12 cellular contexts compared by ENCODE assay signal in genomic region chr18:70659026-70659726, GRCh38.
DNase-seq lines count a peak whose midpoint lies in the region.
"Had no signal": no experiment of that assay in that cellular context is flagged by ENCODE, and none has a peak within 500 bp of the region (broad histone marks: within the 10 kb centered on the region; RNA-seq: fewer than 3 reads in every experiment).

No MANE protein-coding gene starts in this region.

- H3K4me3 Mint-ChIP-seq in activated CD4-positive, alpha-beta T cell treated with anti-CD3 and anti-CD28 coated beads, Interleukin-2, amount 10 ng/mL, durations not matched to agents 24 days and 14 days: peak overlapping the region; percentile 48
- H3K4me3 Mint-ChIP-seq: stimulated activated naive B cell treated with anti-CD40 and anti-IgM and Interleukin-4, amounts not matched to agents 10 μg/mL and 1 μg/mL and 100 μg/mL, for 72 hours; WTC11 had no signal

- no peaks in the 10 kb centered on the region for H3K36me3 Mint-ChIP-seq in activated CD4-positive, alpha-beta T cell treated with anti-CD3 and anti-CD28 coated beads, Interleukin-2, amount 10 ng/mL, durations not matched to agents 24 days and 14 days (ENCODE audit: low read depth)
- H3K36me3 Mint-ChIP-seq: stimulated activated naive B cell treated with anti-CD40 and anti-IgM and Interleukin-4, amounts not matched to agents 10 μg/mL and 1 μg/mL and 100 μg/mL, for 72 hours had no signal

- intact Hi-C loops in activated CD4-positive, alpha-beta T cell treated with anti-CD3 and anti-CD28 coated beads, Interleukin-2, amount 10 ng/mL, durations not matched to agents 24 days and 14 days (cut with micrococcal nuclease): no loop called here

- no peak overlapping the region for H3K27ac Mint-ChIP-seq in activated CD4-positive, alpha-beta T cell treated with anti-CD3 and anti-CD28 coated beads, Interleukin-2, amount 10 ng/mL, durations not matched to agents 24 days and 14 days
- H3K27ac Mint-ChIP-seq: stimulated activated naive B cell treated with anti-CD40 and anti-IgM and Interleukin-4, amounts not matched to agents 10 μg/mL and 1 μg/mL and 100 μg/mL, for 72 hours; WTC11 had no signal

- H3K27me3 Mint-ChIP-seq in activated CD4-positive, alpha-beta T cell treated with anti-CD3 and anti-CD28 coated beads, Interleukin-2, amount 10 ng/mL, durations not matched to agents 24 days and 14 days: no peaks in the 10 kb centered on the region

- H3K9me3 Mint-ChIP-seq in activated CD4-positive, alpha-beta T cell treated with anti-CD3 and anti-CD28 coated beads, Interleukin-2, amount 10 ng/mL, durations not matched to agents 24 days and 14 days: no peaks in the 10 kb centered on the region
- H3K9me3 Mint-ChIP-seq: stimulated activated naive B cell treated with anti-CD40 and anti-IgM and Interleukin-4, amounts not matched to agents 10 μg/mL and 1 μg/mL and 100 μg/mL, for 72 hours had no signal

- DNase-seq in activated CD8-positive, alpha-beta memory T cell treated with anti-CD3 and anti-CD28 coated beads, Interleukin-2, amount 50 U/mL, for 4 hours: peak; percentile 41
- no peak for DNase-seq in activated CD8-positive, alpha-beta memory T cell treated with anti-CD3 and anti-CD28 coated beads, Interleukin-2, amount 50 U/mL, for 48 hours
- DNase-seq in activated CD4-positive, alpha-beta T cell treated with anti-CD3 and anti-CD28 coated beads, Interleukin-2, amount 10 ng/mL, durations not matched to agents 24 days and 14 days: peak; percentile 59
- DNase-seq in effector CD8-positive, alpha-beta T cell (lab: John Stamatoyannopoulos, UW): peak; percentile 39
- peak; percentile 5 for DNase-seq in stimulated activated CD8-positive, alpha-beta memory T cell treated with anti-CD3 and anti-CD28 coated beads, Interleukin-4, amount 100 ng/mL, for 24 hours (ENCODE audit: low read depth)
- no peak for DNase-seq in cerebellar cortex (ENCODE audit: low spot score)
- DNase-seq in HPDE6-E6E7 (ENCODE audit: extremely low spot score): no peak
- DNase-seq in NCI-H2171 (lab: John Stamatoyannopoulos, UW): no peak
- DNase-seq: Kasumi-1; NCI-H748 treated with DMSO at 0.1 percent for 48 hours; stimulated activated naive B cell treated with anti-CD40 and anti-IgM and Interleukin-4, amounts not matched to agents 10 μg/mL and 1 μg/mL and 100 μg/mL, for 72 hours had no signal

- H3K4me1 Mint-ChIP-seq in activated CD4-positive, alpha-beta T cell treated with anti-CD3 and anti-CD28 coated beads, Interleukin-2, amount 10 ng/mL, durations not matched to agents 24 days and 14 days: peaks cover 6% of the 10 kb centered on the region
- H3K4me1 Mint-ChIP-seq: WTC11 had no signal

Comparison
In these comparisons a context has a peak if more than half of its experiments do, and no peak if none do; other contexts are left out.
1. DNase-seq: peak in activated CD8-positive, alpha-beta memory T cell treated with anti-CD3 and anti-CD28 coated beads, Interleukin-2, amount 50 U/mL, for 4 hours (single experiment), activated CD4-positive, alpha-beta T cell treated with anti-CD3 and anti-CD28 coated beads, Interleukin-2, amount 10 ng/mL, durations not matched to agents 24 days and 14 days (single experiment), effector CD8-positive, alpha-beta T cell (single experiment) and stimulated activated CD8-positive, alpha-beta memory T cell treated with anti-CD3 and anti-CD28 coated beads, Interleukin-4, amount 100 ng/mL, for 24 hours (single experiment); none in activated CD8-positive, alpha-beta memory T cell treated with anti-CD3 and anti-CD28 coated beads, Interleukin-2, amount 50 U/mL, for 48 hours (single experiment), cerebellar cortex (single experiment), HPDE6-E6E7 (single experiment) and NCI-H2171 (single experiment).